ENCODE assay signal across 13 cellular contexts in genomic region chr22:24180316-24181087, GRCh38. TPM values are rescaled to one million over a fixed set of nuclear protein-coding genes. Genes with fewer than 3 reads are reported as not detected.
A peak's percentile ranks its signal among the peaks of the same experiment; 100 is the strongest.
DNase-seq lines count a peak whose midpoint lies in the region; ATAC-seq and TF ChIP-seq lines count a peak whose summit lies in the region.
"Had no signal": no experiment of that assay in that cellular context is flagged by ENCODE, and none has a peak within 500 bp of the region (broad histone marks: within the 10 kb centered on the region; RNA-seq: fewer than 3 reads in every experiment).

No MANE protein-coding gene starts in this region.

- H3K4me2 ChIP-seq in DND-41 (ENCODE audit: insufficient read depth, low read length): no peak overlapping the region

- H2AFZ ChIP-seq in DND-41 (ENCODE audit: low read depth, low read length): no peak overlapping the region

- H3K27me3 ChIP-seq in DND-41 (ENCODE audit: insufficient read depth, low read length, poor library complexity): no peaks in the 10 kb centered on the region
- no peaks in the 10 kb centered on the region for H3K27me3 ChIP-seq in WERI-Rb-1 (ENCODE audit: insufficient read depth, low read depth, severe bottlenecking)
- no peaks in the 10 kb centered on the region for H3K27me3 ChIP-seq in left ventricle myocardium inferior (ENCODE audit: low read depth)

- H3K4me3 ChIP-seq in DND-41 (ENCODE audit: low read depth in 1 of 2, low read length in 2 of 2) (no peak overlapping the region), WERI-Rb-1 (ENCODE audit: low read depth, low read length) (no peak overlapping the region; the same call in 1 of the 2 replicates), left ventricle myocardium inferior (no peak overlapping the region)

- H3K9me3 ChIP-seq in DND-41 (ENCODE audit: insufficient read depth, low read length, severe bottlenecking) (no peaks in the 10 kb centered on the region), WERI-Rb-1 (ENCODE audit: severe bottlenecking) (no peaks in the 10 kb centered on the region), left ventricle myocardium inferior (replicated peaks) (no peaks in the 10 kb centered on the region)

- TF ChIP-seq CTCF in DND-41 (IDR thresholded peaks at IDR 0.05; ENCODE audit: borderline replicate concordance, extremely low read depth, low read length, poor library complexity, severe bottlenecking) (no peak), WERI-Rb-1 (IDR thresholded peaks at IDR 0.05; ENCODE audit: low read depth, low read length) (no peak), left ventricle myocardium inferior (IDR thresholded peaks at IDR 0.05; ENCODE audit: borderline replicate concordance) (no peak)

- H4K20me1 ChIP-seq in DND-41 (ENCODE audit: insufficient read depth, low read length): peaks cover 5% of the 10 kb centered on the region; the same call in 1 of the 2 replicates

- H3K9ac ChIP-seq in DND-41 (ENCODE audit: low read depth, low read length): no peak overlapping the region

- intact Hi-C loops in left ventricle myocardium inferior (cut with micrococcal nuclease): no loop called here

- peak overlapping the region; percentile 43 for H3K27ac Mint-ChIP-seq in stimulated activated effector memory CD8-positive, alpha-beta T cell treated with anti-CD3 and anti-CD28 coated beads, Interleukin-12 subunit alpha, Interleukin-12 subunit beta, amount 100 ng/mL, for 72 hours
- H3K27ac Mint-ChIP-seq: activated CD4-positive, alpha-beta T cell treated with anti-CD3 and anti-CD28 coated beads, Interleukin-2, amount 10 ng/mL, durations not matched to agents 24 days and 14 days; memory B cell had no signal

- H3K79me2 ChIP-seq in DND-41 (ENCODE audit: insufficient read depth, low read length): no peaks in the 10 kb centered on the region

- no peaks in the 10 kb centered on the region for H3K4me1 Mint-ChIP-seq in stimulated activated effector memory CD8-positive, alpha-beta T cell treated with anti-CD3 and anti-CD28 coated beads, Interleukin-12 subunit alpha, Interleukin-12 subunit beta, amount 100 ng/mL, for 72 hours
- H3K4me1 Mint-ChIP-seq: activated CD4-positive, alpha-beta T cell treated with anti-CD3 and anti-CD28 coated beads, Interleukin-2, amount 10 ng/mL, durations not matched to agents 24 days and 14 days; neural crest cell had no signal

- H3K9me3 Mint-ChIP-seq in stimulated activated effector memory CD8-positive, alpha-beta T cell treated with anti-CD3 and anti-CD28 coated beads, Interleukin-12 subunit alpha, Interleukin-12 subunit beta, amount 100 ng/mL, for 72 hours: no peaks in the 10 kb centered on the region
- H3K9me3 Mint-ChIP-seq: activated CD4-positive, alpha-beta T cell treated with anti-CD3 and anti-CD28 coated beads, Interleukin-2, amount 10 ng/mL, durations not matched to agents 24 days and 14 days; memory B cell; neural crest cell had no signal

- ATAC-seq in DND-41 (ENCODE audit: insufficient read depth, low read depth): 0 out of 3 replicates have a peak, but pooled peaks have one; percentile 22
- no peak for ATAC-seq in stimulated activated effector memory CD8-positive, alpha-beta T cell treated with anti-CD3 and anti-CD28 coated beads, Interleukin-12 subunit alpha, Interleukin-12 subunit beta, amount 100 ng/mL, for 72 hours
- ATAC-seq: stimulated activated naive CD8-positive, alpha-beta T cell treated with anti-CD3 and anti-CD28 coated beads, Interleukin-15, Interleukin-2, amounts not matched to agents 100 U/mL and 50 U/mL, for 24 hours had no signal

- H3K4me3 Mint-ChIP-seq in stimulated activated effector memory CD8-positive, alpha-beta T cell treated with anti-CD3 and anti-CD28 coated beads, Interleukin-12 subunit alpha, Interleukin-12 subunit beta, amount 100 ng/mL, for 72 hours: no peak overlapping the region
- H3K4me3 Mint-ChIP-seq: activated CD4-positive, alpha-beta T cell treated with anti-CD3 and anti-CD28 coated beads, Interleukin-2, amount 10 ng/mL, durations not matched to agents 24 days and 14 days; memory B cell; neural crest cell had no signal

- DNase-seq in DND-41 (no peak), WERI-Rb-1 (no peak), left ventricle myocardium inferior (peak; percentile 21), SIG-M5 (lab: John Stamatoyannopoulos, UW) (no peak), activated gamma-delta T cell (lab: John Stamatoyannopoulos, UW) (no peak)
- DNase-seq in stimulated activated effector memory CD8-positive, alpha-beta T cell treated with anti-CD3 and anti-CD28 coated beads, Interleukin-12 subunit alpha, Interleukin-12 subunit beta, amount 100 ng/mL, for 72 hours (ENCODE audit: low spot score in 2 of 2): no peak
- no peak for DNase-seq in activated CD8-positive, alpha-beta memory T cell treated with anti-CD3 and anti-CD28 coated beads for 24 hours
- no peak for DNase-seq in activated CD4-positive, alpha-beta T cell treated with anti-CD3 and anti-CD28 coated beads for 4 hours
- DNase-seq: activated CD4-positive, alpha-beta T cell treated with anti-CD3 and anti-CD28 coated beads, Interleukin-2, amount 10 ng/mL, durations not matched to agents 24 days and 14 days; stimulated activated naive CD8-positive, alpha-beta T cell treated with anti-CD3 and anti-CD28 coated beads, Interleukin-15, Interleukin-2, amounts not matched to agents 100 U/mL and 50 U/mL, for 24 hours; T1000 had no signal

- peaks cover 27% of the 10 kb centered on the region for H3K36me3 ChIP-seq in DND-41 (ENCODE audit: insufficient read depth, low read length)
- H3K36me3 ChIP-seq in WERI-Rb-1: peaks cover 35% of the 10 kb centered on the region
- H3K36me3 ChIP-seq in left ventricle myocardium inferior: peaks cover 16% of the 10 kb centered on the region

- H3K36me3 Mint-ChIP-seq in stimulated activated effector memory CD8-positive, alpha-beta T cell treated with anti-CD3 and anti-CD28 coated beads, Interleukin-12 subunit alpha, Interleukin-12 subunit beta, amount 100 ng/mL, for 72 hours: peaks cover 7% of the 10 kb centered on the region

- no peaks in the 10 kb centered on the region for H3K4me1 ChIP-seq in DND-41 (ENCODE audit: insufficient read depth, low read length)
- peaks cover 60% of the 10 kb centered on the region for H3K4me1 ChIP-seq in left ventricle myocardium inferior

- H3K27ac ChIP-seq in DND-41 (ENCODE audit: low read length) (no peak overlapping the region), WERI-Rb-1 (peak overlapping the region; percentile 84), left ventricle myocardium inferior (replicated peaks) (peak overlapping the region; percentile 74)

RNA-seq across cellular contexts. Expression of gene SUSD2, which starts 0.8 kb away (rescaled TPM):
- total RNA-seq in left ventricle myocardium inferior: 3.2 TPM
